Comparison of ENCODE assay signal across 11 cellular contexts in the genomic region with DNA sequence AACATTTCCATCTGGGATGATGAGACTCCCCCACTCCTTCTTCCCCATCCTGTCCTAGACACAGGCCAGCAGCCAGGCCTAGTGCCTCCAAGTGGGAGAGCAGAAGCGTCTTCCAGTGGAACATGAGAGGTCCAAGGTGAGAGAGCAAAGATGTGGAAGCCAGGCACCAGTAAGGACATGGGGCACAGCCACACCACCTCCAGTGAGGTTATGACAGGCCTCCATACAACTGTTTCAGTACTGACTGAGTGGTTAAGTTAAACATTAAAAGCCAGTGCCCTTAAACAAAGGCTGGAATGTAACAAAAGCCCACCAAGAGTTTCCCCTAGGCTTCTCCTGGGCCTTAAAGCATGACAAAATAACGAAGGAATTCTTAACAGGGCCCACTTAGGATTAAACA. TPM values are rescaled to one million over a fixed set of nuclear protein-coding genes. Genes with fewer than 3 reads are reported as not detected.
DNase-seq lines count a peak whose midpoint lies in the region; ATAC-seq and TF ChIP-seq lines count a peak whose summit lies in the region.
"Had no signal": no experiment of that assay in that cellular context is flagged by ENCODE, and none has a peak within 500 bp of the region (broad histone marks: within the 10 kb centered on the region; RNA-seq: fewer than 3 reads in every experiment).

No MANE protein-coding gene starts in this region.

- no peak for DNase-seq in activated T-cell treated with anti-CD3 and anti-CD28 coated beads, Interleukin-2, amount 50 U/mL, for 72 hours
- DNase-seq in activated T-cell treated with anti-CD3 and anti-CD28 coated beads, Interleukin-2, amount 50 U/mL, for 48 hours: no peak
- no peak for DNase-seq in chondrocyte (ENCODE audit: low spot score)
- no peak for DNase-seq in type B pancreatic cell (ENCODE audit: extremely low spot score, unreplicated experiment)
- DNase-seq in germinal center (ENCODE audit: low spot score): no peak
- DNase-seq in HUDEP-2 (lab: John Stamatoyannopoulos, UW; ENCODE audit: unreplicated experiment in 76 of 76): no peak
- no peak for DNase-seq in HT-29 (ENCODE audit: low spot score)
- DNase-seq: activated CD4-positive, alpha-beta T cell treated with anti-CD3 and anti-CD28 coated beads for 4 hours; GOT3; NCI-H2081 treated with DMSO at 0.1 percent for 48 hours had no signal

- no peaks in the 10 kb centered on the region for H3K9me3 Mint-ChIP-seq in activated T-cell treated with anti-CD3 and anti-CD28 coated beads, Interleukin-2, amount 50 U/mL, for 72 hours
- H3K9me3 Mint-ChIP-seq in chondrocyte (ENCODE audit: low read depth) (no peaks in the 10 kb centered on the region), type B pancreatic cell (no peaks in the 10 kb centered on the region)

- ATAC-seq in activated T-cell treated with anti-CD3 and anti-CD28 coated beads, Interleukin-2, amount 50 U/mL, for 72 hours (replicated peaks in 1 of 2): peak; percentile 25 to 36
- peak; percentile 75 for ATAC-seq in HG03460 (IDR thresholded peaks at IDR 0.05; ENCODE audit: unreplicated experiment)

- no peak for TF ChIP-seq CTCF in chondrocyte (IDR thresholded peaks at IDR 0.05)
- no peak for TF ChIP-seq CTCF in type B pancreatic cell (conservative IDR thresholded peaks at IDR 0.05)

- no peaks in the 10 kb centered on the region for H3K27me3 Mint-ChIP-seq in activated T-cell treated with anti-CD3 and anti-CD28 coated beads, Interleukin-2, amount 50 U/mL, for 72 hours (ENCODE audit: low read depth)
- no peaks in the 10 kb centered on the region for H3K27me3 Mint-ChIP-seq in chondrocyte (ENCODE audit: low read depth)
- no peaks in the 10 kb centered on the region for H3K27me3 Mint-ChIP-seq in type B pancreatic cell

- H3K4me3 Mint-ChIP-seq in activated T-cell treated with anti-CD3 and anti-CD28 coated beads, Interleukin-2, amount 50 U/mL, for 72 hours: peak overlapping the region; percentile 80 to 90
- H3K4me3 Mint-ChIP-seq in chondrocyte (ENCODE audit: unreplicated experiment) (no peak overlapping the region), type B pancreatic cell (peak overlapping the region; percentile 76)

- peaks cover 20 to 43% of the 10 kb centered on the region in 2 donors for H3K36me3 Mint-ChIP-seq in activated T-cell treated with anti-CD3 and anti-CD28 coated beads, Interleukin-2, amount 50 U/mL, for 72 hours (ENCODE audit: insufficient read depth in 2 of 2)
- H3K36me3 Mint-ChIP-seq in chondrocyte (ENCODE audit: low read depth): peaks cover 27% of the 10 kb centered on the region
- peaks cover 51% of the 10 kb centered on the region for H3K36me3 Mint-ChIP-seq in type B pancreatic cell

- H3K4me1 Mint-ChIP-seq in activated T-cell treated with anti-CD3 and anti-CD28 coated beads, Interleukin-2, amount 50 U/mL, for 72 hours (ENCODE audit: low read depth): peaks cover 93% of the 10 kb centered on the region
- H3K4me1 Mint-ChIP-seq in chondrocyte (ENCODE audit: low read depth) (peaks cover 47% of the 10 kb centered on the region), type B pancreatic cell (ENCODE audit: unreplicated experiment) (peaks cover 41% of the 10 kb centered on the region)

- H3K27ac Mint-ChIP-seq in activated T-cell treated with anti-CD3 and anti-CD28 coated beads, Interleukin-2, amount 50 U/mL, for 72 hours: peak overlapping the region; percentile 98
- H3K27ac Mint-ChIP-seq in chondrocyte (ENCODE audit: unreplicated experiment) (peak overlapping the region; percentile 38), type B pancreatic cell (peak overlapping the region; percentile 53)

RNA-seq across cellular contexts. Expression of gene ZBTB24, which starts 5.3 kb away (rescaled TPM):
- 10 to 100 TPM; 14.2 to 15.9 TPM for total RNA-seq in activated T-cell treated with anti-CD3 and anti-CD28 coated beads, Interleukin-2, amount 50 U/mL, for 72 hours
- total RNA-seq in chondrocyte: 6.6 to 8.1 TPM (median 7.1 TPM) in 3 replicates
- 7.7 and 10.6 TPM in 2 replicates for total RNA-seq in type B pancreatic cell (ENCODE audit: low replicate concordance)
- total RNA-seq in HT-29 (2014; rRNA removed; shearing (Covaris generic)): 4.6 and 4.8 TPM in 2 replicates

RNA-seq across cellular contexts. Expression of gene MICAL1, which starts 22.2 kb away (rescaled TPM):
- total RNA-seq in activated T-cell treated with anti-CD3 and anti-CD28 coated beads, Interleukin-2, amount 50 U/mL, for 72 hours: 10 to 100 TPM; 70.4 to 76.7 TPM
- total RNA-seq in chondrocyte (49.5 to 102 TPM (median 96.9 TPM) in 3 replicates), type B pancreatic cell (ENCODE audit: low replicate concordance) (27.7 and 49.7 TPM in 2 replicates)
- total RNA-seq in HT-29 (2014; rRNA removed; shearing (Covaris generic)): 23.6 and 26.4 TPM in 2 replicates

RNA-seq across cellular contexts. Expression of gene SMPD2, which starts 37.2 kb away (rescaled TPM):
- 1 to 10 TPM; 6.7 to 8.8 TPM for total RNA-seq in activated T-cell treated with anti-CD3 and anti-CD28 coated beads, Interleukin-2, amount 50 U/mL, for 72 hours
- total RNA-seq in chondrocyte: 5.3 to 7.4 TPM (median 5.6 TPM) in 3 replicates
- total RNA-seq in type B pancreatic cell (ENCODE audit: low replicate concordance): 13.7 and 23.5 TPM in 2 replicates
- 50.3 and 50.4 TPM in 2 replicates for total RNA-seq in HT-29 (2014; rRNA removed; shearing (Covaris generic))

RNA-seq across cellular contexts. Expression of gene PPIL6, which starts 37.3 kb away (rescaled TPM):
- under 1 TPM; 0.17 to 0.56 TPM for total RNA-seq in activated T-cell treated with anti-CD3 and anti-CD28 coated beads, Interleukin-2, amount 50 U/mL, for 72 hours
- total RNA-seq in chondrocyte (2.2 to 2.7 TPM (median 2.5 TPM) in 3 replicates), type B pancreatic cell (ENCODE audit: low replicate concordance) (3.4 and 6.1 TPM in 2 replicates)
- total RNA-seq in HT-29 (2014; rRNA removed; shearing (Covaris generic)): 0.48 and 0.50 TPM in 2 replicates

Comparison
In these comparisons a context has a peak if more than half of its experiments do, and no peak if none do; other contexts are left out.
1. H3K27ac Mint-ChIP-seq: peak in every context shown above with its lines; median percentile 98 in activated T-cell treated with anti-CD3 and anti-CD28 coated beads, Interleukin-2, amount 50 U/mL, for 72 hours; 53 in type B pancreatic cell; 38 in chondrocyte.